In genomic region chr1:109877776-109878175, GRCh38 we compare ENCODE assay signal across 1 cellular context.
TF ChIP-seq lines count a peak whose summit lies in the region.

No MANE protein-coding gene starts in this region.

TF ChIP-seq in GM12878, 131 proteins besides CTCF, POLR2A, EP300 and RAD21:
- TF ChIP-seq NFXL1 (IDR thresholded peaks at IDR 0.05; ENCODE audit: borderline replicate concordance): no peak
- no peak for TF ChIP-seq ASH2L (IDR thresholded peaks at IDR 0.05; ENCODE audit: borderline replicate concordance, low read depth)
- TF ChIP-seq IKZF1 (conservative IDR thresholded peaks at IDR 0.05): 0 out of 2 replicates have a peak, but pooled peaks have one; percentile 1
- TF ChIP-seq SUZ12 (IDR thresholded peaks at IDR 0.05; ENCODE audit: unreplicated experiment): no peak
- no peak for TF ChIP-seq ZSCAN29 (IDR thresholded peaks at IDR 0.05)
- TF ChIP-seq CHD1 (IDR thresholded peaks at IDR 0.05; ENCODE audit: low read depth, low read length): no peak
- TF ChIP-seq HDAC2 (IDR thresholded peaks at IDR 0.05): no peak
- TF ChIP-seq NR2F1 (conservative IDR thresholded peaks at IDR 0.05): no peak
- TF ChIP-seq NRF1 (conservative IDR thresholded peaks at IDR 0.05; ENCODE audit: low read depth, low read length): no peak
- peak; percentile 82 for TF ChIP-seq MEF2B (IDR thresholded peaks at IDR 0.05; ENCODE audit: partially characterized antibody, poor library complexity, severe bottlenecking)
- no peak for TF ChIP-seq RAD51 (IDR thresholded peaks at IDR 0.05)
- TF ChIP-seq STAT1 (conservative IDR thresholded peaks at IDR 0.05): no peak
- no peak for TF ChIP-seq TARDBP (IDR thresholded peaks at IDR 0.05; ENCODE audit: borderline replicate concordance)
- no peak for TF ChIP-seq FOXM1 (IDR thresholded peaks at IDR 0.05; ENCODE audit: low read depth, low read length)
- no peak for TF ChIP-seq SMARCA5 (IDR thresholded peaks at IDR 0.05)
- no peak for TF ChIP-seq CBX5 (IDR thresholded peaks at IDR 0.05; ENCODE audit: low read depth)
TF ChIP-seq in GM12878: peak in this region for 2.
